10 cellular contexts compared by ENCODE assay signal in the genomic region with DNA sequence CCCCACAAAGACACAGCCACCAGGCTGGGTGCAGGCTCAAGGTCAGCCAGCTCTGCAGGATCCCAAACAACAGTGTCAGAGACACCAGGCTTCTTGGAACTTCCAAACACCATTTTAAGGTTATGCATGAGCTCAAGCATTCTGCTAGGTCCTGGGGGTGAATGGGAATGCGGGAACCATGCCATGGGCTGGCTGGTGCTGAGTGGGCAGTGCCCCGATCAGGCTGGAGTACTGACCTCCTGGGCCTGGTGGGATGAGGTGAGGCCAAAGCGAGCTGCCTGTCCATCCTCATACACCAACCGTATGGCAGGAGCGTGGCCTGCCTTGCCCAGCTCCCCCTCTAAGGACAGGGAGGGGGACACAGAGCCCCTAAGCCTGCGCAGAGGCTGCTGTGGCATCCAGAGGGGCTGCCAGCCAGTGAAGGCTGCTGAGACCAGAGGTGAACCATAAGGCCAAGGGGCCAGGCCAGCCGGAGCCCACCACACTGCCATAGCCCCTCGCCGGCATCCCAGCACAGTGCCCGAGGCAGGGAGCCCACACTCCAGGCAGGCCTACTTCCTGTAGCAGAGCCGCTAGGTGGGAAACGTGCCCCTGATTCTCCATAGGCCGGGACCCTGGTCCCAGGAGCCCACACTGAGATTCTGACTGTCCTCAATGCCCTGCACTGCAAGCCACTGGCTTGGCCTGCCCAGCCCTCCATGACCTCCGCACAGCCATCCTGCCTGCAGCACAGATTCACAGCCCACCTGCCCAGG.
A peak's percentile ranks its signal among the peaks of the same experiment; 100 is the strongest.
DNase-seq lines count a peak whose midpoint lies in the region; ATAC-seq, FAIRE-seq and TF ChIP-seq lines count a peak whose summit lies in the region.
"Had no signal": no experiment of that assay in that cellular context is flagged by ENCODE, and none has a peak within 500 bp of the region (broad histone marks: within the 10 kb centered on the region; RNA-seq: fewer than 3 reads in every experiment).

No MANE protein-coding gene starts in this region.

- no peak overlapping the region for H2AFZ ChIP-seq in K562 (ENCODE audit: low read depth, low read length)

- FAIRE-seq in K562 (lab: Jason Lieb, UNC): no peak

- peak overlapping the region; percentile 96 for H3K27ac Mint-ChIP-seq in T-helper 1 cell treated with Interleukin-12 subunit alpha and Interleukin-12 subunit beta and Interleukin-4 antibody, amounts not matched to agents 30 μg/mL and 1 μg/mL, for 36 hours
- no peak overlapping the region for H3K27ac Mint-ChIP-seq in memory B cell

- POLR2A ChIA-PET in K562 (lab: Yijun Ruan, JAX): interaction anchor here (0.5 to 0.6 kb wide), 2 partner anchors 73 to 192 kb away, joined by 3 read pairs; no protein-coding TSS in a partner anchor

- no peak for TF ChIP-seq EP300 in K562 (IDR thresholded peaks at IDR 0.05; ENCODE audit: low read length)

- no peak for TF ChIP-seq POLR2A in K562 (conservative IDR thresholded peaks at IDR 0.05)

- H3K36me3 ChIP-seq in K562 (ENCODE audit: control insufficient read depth, insufficient read depth, low read length) (no peaks in the 10 kb centered on the region; the same call in 2 of the 3 replicates), thymus (ENCODE audit: control insufficient read depth, insufficient read depth) (no peaks in the 10 kb centered on the region)

- ATAC-seq in K562: no peak
- ATAC-seq in memory B cell (ENCODE audit: low read depth): no peak
- ATAC-seq in GM19452 (IDR thresholded peaks at IDR 0.05; ENCODE audit: unreplicated experiment): no peak

- no peak for TF ChIP-seq RAD21 in K562 (CRISPR knock-in tag; conservative IDR thresholded peaks at IDR 0.05 in 1 of 2, IDR thresholded peaks at IDR 0.05 in 1 of 2)

- H3K79me2 ChIP-seq in K562 (ENCODE audit: control insufficient read depth, insufficient read depth, low read length): peaks cover 62% of the 10 kb centered on the region

- peaks cover 70% of the 10 kb centered on the region for H3K4me1 Mint-ChIP-seq in T-helper 1 cell treated with Interleukin-12 subunit alpha and Interleukin-12 subunit beta and Interleukin-4 antibody, amounts not matched to agents 30 μg/mL and 1 μg/mL, for 36 hours (ENCODE audit: low read depth)
- H3K4me1 Mint-ChIP-seq in memory B cell: peaks cover 49% of the 10 kb centered on the region

- H3K27ac ChIP-seq in K562 (ENCODE audit: extremely low read depth, low read depth, low read length) (no peak overlapping the region), thymus (ENCODE audit: low read depth) (peak overlapping the region; percentile 58)
- H3K27ac ChIP-seq: 22Rv1 had no signal

- peaks cover 24% of the 10 kb centered on the region for H3K36me3 Mint-ChIP-seq in T-helper 1 cell treated with Interleukin-12 subunit alpha and Interleukin-12 subunit beta and Interleukin-4 antibody, amounts not matched to agents 30 μg/mL and 1 μg/mL, for 36 hours (ENCODE audit: low read depth)
- H3K36me3 Mint-ChIP-seq in memory B cell: no peaks in the 10 kb centered on the region

- CTCF ChIA-PET in K562 (lab: Yijun Ruan, JAX; ENCODE audit: low intra/inter-chr PET ratio): no interaction called here

- in situ Hi-C loops in K562 (cut with MboI): no loop called here

- no peak overlapping the region for H3K4me2 ChIP-seq in K562 (ENCODE audit: insufficient read depth, low read length)

- H3K9me3 ChIP-seq in K562 (replicated peaks; ENCODE audit: control insufficient read depth, insufficient read depth, low read depth, low read length) (no peaks in the 10 kb centered on the region), thymus (ENCODE audit: control insufficient read depth) (no peaks in the 10 kb centered on the region)

- peaks cover 20 to 49% of the 10 kb centered on the region in 2 experiments; a peak in 4 of 5 replicates for H3K4me1 ChIP-seq in K562 (replicated peaks in 1 of 2; ENCODE audit: control insufficient read depth in 2 of 2, insufficient read depth in 2 of 2, low read length in 2 of 2)
- peaks cover 58% of the 10 kb centered on the region for H3K4me1 ChIP-seq in thymus (ENCODE audit: control insufficient read depth, insufficient read depth, low read length)

- no peak for TF ChIP-seq CTCF in K562 (IDR thresholded peaks at IDR 0.05 in 2 of 3, conservative IDR thresholded peaks at IDR 0.05 in 1 of 3; ENCODE audit: insufficient read depth in 2 of 3, low read depth in 1 of 3, low read length in 3 of 3)

- WGBS in K562 (ENCODE audit: insufficient coverage, low coverage, missing lambda C conversion rate): 90% methylated on average over 8 of the region's 14 CpGs
- 90% methylated on average over 14 of the region's 14 CpGs for whole genome bisulfite sequencing in thymus

- H4K20me1 ChIP-seq in K562 (replicated peaks; ENCODE audit: control insufficient read depth, insufficient read depth, low read length): peaks cover 19% of the 10 kb centered on the region; the same call in 1 of the 2 replicates

- intact Hi-C loops in K562 (cut with micrococcal nuclease): loop anchor here (5.0 to 10.0 kb wide), 2 partner anchors 131 to 231 kb away; no protein-coding TSS in a partner anchor

- H3K9me1 ChIP-seq in K562 (ENCODE audit: control insufficient read depth, insufficient read depth, low read length): no peaks in the 10 kb centered on the region

- H3K27me3 Mint-ChIP-seq in T-helper 1 cell treated with Interleukin-12 subunit alpha and Interleukin-12 subunit beta and Interleukin-4 antibody, amounts not matched to agents 30 μg/mL and 1 μg/mL, for 36 hours (ENCODE audit: low read depth): no peaks in the 10 kb centered on the region
- peaks cover 29% of the 10 kb centered on the region for H3K27me3 Mint-ChIP-seq in memory B cell

- H3K4me3 ChIP-seq in K562: no peak overlapping the region
- H3K4me3 ChIP-seq in thymus (ENCODE audit: low read length): no peak overlapping the region

- H3K27me3 ChIP-seq in K562 (ENCODE audit: control insufficient read depth in 2 of 2, insufficient read depth in 2 of 2, low read length in 2 of 2) (no peaks in the 10 kb centered on the region), thymus (ENCODE audit: control insufficient read depth, insufficient read depth) (no peaks in the 10 kb centered on the region)

- DNase-seq in T-helper 1 cell: no peak
- no peak for DNase-seq in K562 (ENCODE audit: extremely low read depth in 1 of 4, low spot score in 3 of 4)
- no peak for DNase-seq in memory B cell (ENCODE audit: low spot score in 2 of 2)
- no peak for DNase-seq in pons (ENCODE audit: low spot score)
- no peak for DNase-seq in DMS153 (lab: John Stamatoyannopoulos, UW)
- DNase-seq: NCI-H82 had no signal

- no peaks in the 10 kb centered on the region for H3K9me3 Mint-ChIP-seq in T-helper 1 cell treated with Interleukin-12 subunit alpha and Interleukin-12 subunit beta and Interleukin-4 antibody, amounts not matched to agents 30 μg/mL and 1 μg/mL, for 36 hours
- no peaks in the 10 kb centered on the region for H3K9me3 Mint-ChIP-seq in memory B cell

- no TSS peak for BruUV-seq in K562 (replicated peaks; lab: Mats Ljungman, UMichigan)

- no peak overlapping the region; a peak in 1 of 4 replicates for H3K9ac ChIP-seq in K562 (ENCODE audit: insufficient read depth in 1 of 2, low read depth in 2 of 2, low read length in 2 of 2)

- peak overlapping the region; percentile 94 for H3K4me3 Mint-ChIP-seq in T-helper 1 cell treated with Interleukin-12 subunit alpha and Interleukin-12 subunit beta and Interleukin-4 antibody, amounts not matched to agents 30 μg/mL and 1 μg/mL, for 36 hours
- peak overlapping the region; percentile 3 for H3K4me3 Mint-ChIP-seq in memory B cell

TF ChIP-seq in K562, 482 proteins besides CTCF, POLR2A, EP300 and RAD21:
- 0 out of 2 replicates have a peak, but pooled peaks have one; percentile 19 for TF ChIP-seq POLR2G (IDR thresholded peaks at IDR 0.05; ENCODE audit: low read depth, low read length)
- TF ChIP-seq ILK (tag; IDR thresholded peaks at IDR 0.05; ENCODE audit: borderline replicate concordance, low read depth): no peak
